18 cellular contexts compared by ENCODE assay signal in genomic region chr21:34574984-34575529, GRCh38.
"Had no signal": no experiment of that assay in that cellular context is flagged by ENCODE, and none has a peak within 500 bp of the region (broad histone marks: within the 10 kb centered on the region; RNA-seq: fewer than 3 reads in every experiment).

No MANE protein-coding gene starts in this region.

- H3K27me3 ChIP-seq: gastroesophageal sphincter, ovary, stomach, uterus had no signal

- H3K9me3 ChIP-seq: gastroesophageal sphincter, lower lobe of right lung, ovary, stomach, uterus had no signal

- H3K27ac Mint-ChIP-seq: activated CD4-positive, alpha-beta T cell treated with anti-CD3 and anti-CD28 coated beads for 36 hours; activated CD8-positive, alpha-beta T cell treated with anti-CD3 and anti-CD28 coated beads, Interleukin-2, amount 10 ng/mL, durations not matched to agents 7 days and 5 days; activated T-helper 1 cell treated with anti-CD3 and anti-CD28 coated beads, Interleukin-12 subunit alpha, Interleukin-12 subunit beta, Interleukin-2, Interleukin-4 antibody, amounts not matched to agents 30 ng/mL and 10 ng/mL and 1 ng/mL, durations not matched to agents 14 hours and 24 hours and 36 hours; nephron had no signal

- H3K4me3 Mint-ChIP-seq: activated CD4-positive, alpha-beta T cell treated with anti-CD3 and anti-CD28 coated beads for 36 hours; activated CD8-positive, alpha-beta T cell treated with anti-CD3 and anti-CD28 coated beads, Interleukin-2, amount 10 ng/mL, durations not matched to agents 7 days and 5 days; activated T-helper 1 cell treated with anti-CD3 and anti-CD28 coated beads, Interleukin-12 subunit alpha, Interleukin-12 subunit beta, Interleukin-2, Interleukin-4 antibody, amounts not matched to agents 30 ng/mL and 10 ng/mL and 1 ng/mL, durations not matched to agents 14 hours and 24 hours and 36 hours; nephron had no signal

- H3K4me1 Mint-ChIP-seq: nephron had no signal

- H3K27ac ChIP-seq: lower lobe of right lung, ovary, uterus, VCaP had no signal

- H3K27me3 Mint-ChIP-seq: activated CD4-positive, alpha-beta T cell treated with anti-CD3 and anti-CD28 coated beads for 36 hours had no signal

- DNase-seq: activated CD4-positive, alpha-beta T cell treated with anti-CD3 and anti-CD28 coated beads for 36 hours; activated CD8-positive, alpha-beta memory T cell treated with anti-CD3 and anti-CD28 coated beads, Interleukin-2, amount 50 U/mL, for 48 hours; activated CD8-positive, alpha-beta T cell treated with anti-CD3 and anti-CD28 coated beads, Interleukin-2, amount 10 ng/mL, durations not matched to agents 7 days and 5 days; activated naive CD4-positive, alpha-beta T cell; cortex of kidney; effector CD8-positive, alpha-beta T cell; hippocampal formation; lower lobe of right lung; ovary; stimulated activated CD4-positive, alpha-beta T cell treated with anti-CD3 and anti-CD28 coated beads, Interleukin-15, amount 100 ng/mL, for 24 hours; stimulated activated CD4-positive, alpha-beta T cell treated with anti-CD3 and anti-CD28 coated beads, Interleukin-4, amount 100 ng/mL, for 24 hours; stomach; T-helper 9 cell; uterus had no signal

- H3K4me1 ChIP-seq: uterus had no signal

- H3K4me3 ChIP-seq: gastroesophageal sphincter, lower lobe of right lung, ovary, stomach, uterus had no signal

- ATAC-seq: activated CD4-positive, alpha-beta T cell treated with anti-CD3 and anti-CD28 coated beads for 36 hours; activated CD8-positive, alpha-beta T cell treated with anti-CD3 and anti-CD28 coated beads, Interleukin-2, amount 10 ng/mL, durations not matched to agents 7 days and 5 days had no signal

- H3K36me3 ChIP-seq: gastroesophageal sphincter, lower lobe of right lung, ovary, stomach, uterus had no signal

- H3K9me3 Mint-ChIP-seq: nephron had no signal
